9 cellular contexts compared by ENCODE assay signal in the genomic region with DNA sequence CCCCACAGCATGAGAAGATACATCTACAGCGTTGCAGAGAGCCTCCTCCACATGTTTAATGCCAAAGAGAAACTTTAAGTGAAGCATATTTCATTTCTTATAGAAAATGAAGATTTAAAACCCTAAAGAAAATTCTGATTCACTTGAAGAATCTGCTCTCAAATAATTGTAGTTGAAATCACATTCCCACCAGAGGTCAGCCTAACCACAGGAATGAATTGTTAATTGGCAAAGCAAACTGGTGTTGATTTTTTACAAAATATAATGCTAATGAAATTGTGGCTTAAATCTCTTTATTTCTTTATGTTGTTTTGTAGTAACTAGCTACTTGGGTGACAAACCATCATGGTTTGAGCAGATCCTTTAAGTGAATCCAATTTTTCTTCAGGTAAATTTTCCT. TPM values are rescaled to one million over a fixed set of nuclear protein-coding genes. Genes with fewer than 3 reads are reported as not detected.
DNase-seq lines count a peak whose midpoint lies in the region; ATAC-seq and TF ChIP-seq lines count a peak whose summit lies in the region.
"Had no signal": no experiment of that assay in that cellular context is flagged by ENCODE, and none has a peak within 500 bp of the region (broad histone marks: within the 10 kb centered on the region; RNA-seq: fewer than 3 reads in every experiment).

No MANE protein-coding gene starts in this region.

- H3K4me3 ChIP-seq in spleen, result no peak overlapping the region

- 25 to 47% (median 38%) methylated on average over 1 of the region's 1 CpG for WGBS in spleen, 5 donors

- H3K27me3 ChIP-seq in spleen (replicated peaks in 1 of 7), result no peaks in the 10 kb centered on the region

- H3K9me3 ChIP-seq in spleen, result peaks cover 0 to 6% (median under 1%) of the 10 kb centered on the region in 8 donors

- H3K4me1 ChIP-seq in spleen, result no peaks in the 10 kb centered on the region

- intact Hi-C loops in spleen (cut with DNase I; ENCODE audit: low total_unique reads), result loop anchor here (10.0 kb wide), 1 partner anchor 310 kb away; no protein-coding TSS in a partner anchor

- TF ChIP-seq CTCF in spleen (IDR thresholded peaks at IDR 0.05 in 8 of 11, conservative IDR thresholded peaks at IDR 0.05 in 3 of 11), result peak in 7 of 11 experiments; percentile 8 to 38 (median 30)

- no peak for TF ChIP-seq POLR2A in spleen (IDR thresholded peaks at IDR 0.05)
- TF ChIP-seq POLR2A in GM18505 (IDR thresholded peaks at IDR 0.05; ENCODE audit: borderline replicate concordance, extremely low read depth, insufficient read depth, insufficient read length), result no peak

- peak in 2 of 3 donors; percentile 6 to 7 for DNase-seq in stimulated activated CD4-positive, alpha-beta T cell treated with anti-CD3 and anti-CD28 coated beads, TNF-alpha, amount 100 ng/mL, for 48 hours (ENCODE audit: low read depth in 3 of 3)
- no peak for DNase-seq in stimulated activated CD4-positive, alpha-beta T cell treated with anti-CD3 and anti-CD28 coated beads, Interleukin-4, amount 100 ng/mL, for 1 hour
- DNase-seq in OCI-M1 (lab: John Stamatoyannopoulos, UW) (peak; percentile 69), fibroblast of the conjunctiva (ENCODE audit: low read depth) (peak; percentile 37), spleen (no peak), activated gamma-delta T cell (lab: John Stamatoyannopoulos, UW) (no peak)

- no peaks in the 10 kb centered on the region for H3K36me3 ChIP-seq in spleen

- ATAC-seq in HG02678 (IDR thresholded peaks at IDR 0.05; ENCODE audit: unreplicated experiment) (no peak), GM18505 (IDR thresholded peaks at IDR 0.05; ENCODE audit: unreplicated experiment) (no peak)
- ATAC-seq: activated naive CD4-positive, alpha-beta T cell treated with anti-CD3 and anti-CD28 coated beads, Interleukin-2, amount 50 U/mL, for 72 hours had no signal

- no peak overlapping the region for H3K27ac ChIP-seq in spleen

RNA-seq across cellular contexts. Expression of a gene that starts 31.1 kb away (rescaled TPM):
- total RNA-seq in spleen, result 1 to 10 TPM; 1.4 to 4.7 (median 3.7) TPM
- 1 to 10 TPM in 2 of 3 donors, under 1 TPM in 1; 0.55 to 1.3 (median 1.3) TPM for polyA plus RNA-seq in spleen

Comparison
In these comparisons a context has a peak if more than half of its experiments do, and no peak if none do; other contexts are left out.
1. DNase-seq: peak in stimulated activated CD4-positive, alpha-beta T cell treated with anti-CD3 and anti-CD28 coated beads, TNF-alpha, amount 100 ng/mL, for 48 hours (2 of 3), OCI-M1 (single experiment) and fibroblast of the conjunctiva (single experiment); none in stimulated activated CD4-positive, alpha-beta T cell treated with anti-CD3 and anti-CD28 coated beads, Interleukin-4, amount 100 ng/mL, for 1 hour (single experiment), spleen (single experiment) and activated gamma-delta T cell (single experiment).